ENCODE assay signal across 18 cellular contexts in the genomic region with DNA sequence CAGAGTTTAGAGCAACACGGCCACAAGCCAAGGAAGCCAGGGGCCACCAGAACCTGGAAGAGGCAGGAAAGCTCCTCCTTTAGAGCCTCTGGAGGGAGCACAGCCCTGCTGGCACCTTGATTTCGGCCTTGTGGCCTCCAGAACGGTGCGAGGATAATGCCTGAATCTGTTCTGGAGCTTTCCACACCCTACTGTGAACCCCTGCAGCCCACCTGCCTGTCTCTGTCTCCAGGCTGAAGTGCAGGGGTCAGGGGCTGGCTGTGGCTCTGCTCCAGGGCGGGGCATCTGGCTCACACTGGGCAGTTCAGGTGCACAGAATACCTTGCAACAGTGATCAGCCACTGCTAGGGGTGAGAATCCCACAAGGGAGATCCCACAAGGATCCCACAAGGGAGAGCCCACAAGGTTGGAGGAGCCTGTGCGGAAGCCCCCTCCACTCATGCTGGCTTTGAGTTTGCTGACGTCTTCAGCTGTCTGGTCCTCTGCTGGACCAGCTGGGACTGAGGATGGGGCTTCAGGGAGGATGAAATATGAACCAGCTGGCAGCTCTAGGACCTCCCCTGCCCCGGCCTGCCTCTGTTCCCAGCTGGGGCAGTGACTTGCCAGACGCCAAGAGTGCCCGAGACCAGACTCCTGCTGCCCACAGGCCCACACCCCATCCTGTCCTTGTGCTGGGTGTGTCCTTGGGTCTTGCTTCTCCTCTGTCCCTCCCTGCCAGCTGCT. TPM values are rescaled to one million over a fixed set of nuclear protein-coding genes. Genes with fewer than 3 reads are reported as not detected.
"Had no signal": no experiment of that assay in that cellular context is flagged by ENCODE, and none has a peak within 500 bp of the region (broad histone marks: within the 10 kb centered on the region; RNA-seq: fewer than 3 reads in every experiment).

No MANE protein-coding gene starts in this region.

- H3K4me3 ChIP-seq: esophagus muscularis mucosa, SK-N-MC, thoracic aorta had no signal

- H3K36me3 Mint-ChIP-seq: activated naive CD4-positive, alpha-beta T cell treated with anti-CD3 and anti-CD28 coated beads, Interleukin-2, amount 50 U/mL, for 72 hours; brain had no signal

- H3K27ac Mint-ChIP-seq: activated CD8-positive, alpha-beta T cell treated with anti-CD3 and anti-CD28 coated beads, Interleukin-2, amount 10 ng/mL, durations not matched to agents 7 days and 5 days; activated naive CD4-positive, alpha-beta T cell treated with anti-CD3 and anti-CD28 coated beads, Interleukin-2, amount 50 U/mL, for 72 hours had no signal

- H3K9me3 ChIP-seq: esophagus muscularis mucosa, thoracic aorta had no signal

- H3K36me3 ChIP-seq: esophagus muscularis mucosa, thoracic aorta had no signal

- H3K27ac ChIP-seq: esophagus muscularis mucosa, SK-N-MC, thoracic aorta had no signal

- H3K9me3 Mint-ChIP-seq: activated naive CD4-positive, alpha-beta T cell treated with anti-CD3 and anti-CD28 coated beads, Interleukin-2, amount 50 U/mL, for 72 hours had no signal

- FAIRE-seq: endometrium had no signal

- H3K4me3 Mint-ChIP-seq: activated CD8-positive, alpha-beta T cell treated with anti-CD3 and anti-CD28 coated beads, Interleukin-2, amount 10 ng/mL, durations not matched to agents 7 days and 5 days; brain had no signal

- ATAC-seq: activated CD8-positive, alpha-beta T cell treated with anti-CD3 and anti-CD28 coated beads, Interleukin-2, amount 10 ng/mL, durations not matched to agents 7 days and 5 days; activated naive CD4-positive, alpha-beta T cell treated with anti-CD3 and anti-CD28 coated beads, Interleukin-2, amount 50 U/mL, for 72 hours; left ventricle myocardium superior had no signal

- DNase-seq: activated CD4-positive, alpha-beta T cell treated with anti-CD3 and anti-CD28 coated beads for 48 hours; activated CD8-positive, alpha-beta T cell treated with anti-CD3 and anti-CD28 coated beads, Interleukin-2, amount 10 ng/mL, durations not matched to agents 7 days and 5 days; amniotic stem cell; cerebellar nuclear complex; glutamatergic neuron; left ventricle myocardium superior; mesendoderm; stimulated activated CD4-positive, alpha-beta T cell treated with anti-CD3 and anti-CD28 coated beads, Interleukin-1b, Interleukin-23, amount 100 ng/mL, for 48 hours; stimulated activated naive CD4-positive, alpha-beta T cell treated with Interleukin-2 at 50 U/mL for 16 hours; T-helper 1 cell had no signal

RNA-seq across cellular contexts. Expression of gene OTOS, which starts 56.4 kb away (rescaled TPM):
- total RNA-seq: activated CD8-positive, alpha-beta T cell treated with anti-CD3 and anti-CD28 coated beads, Interleukin-2, amount 10 ng/mL, durations not matched to agents 7 days and 5 days; activated naive CD4-positive, alpha-beta T cell treated with anti-CD3 and anti-CD28 coated beads, Interleukin-2, amount 50 U/mL, for 72 hours; dermis microvascular lymphatic vessel endothelial cell; esophagus muscularis mucosa; fibroblast of villous mesenchyme; left ventricle myocardium superior; thoracic aorta had no signal
